29 cellular contexts compared by ENCODE assay signal in the genomic region with DNA sequence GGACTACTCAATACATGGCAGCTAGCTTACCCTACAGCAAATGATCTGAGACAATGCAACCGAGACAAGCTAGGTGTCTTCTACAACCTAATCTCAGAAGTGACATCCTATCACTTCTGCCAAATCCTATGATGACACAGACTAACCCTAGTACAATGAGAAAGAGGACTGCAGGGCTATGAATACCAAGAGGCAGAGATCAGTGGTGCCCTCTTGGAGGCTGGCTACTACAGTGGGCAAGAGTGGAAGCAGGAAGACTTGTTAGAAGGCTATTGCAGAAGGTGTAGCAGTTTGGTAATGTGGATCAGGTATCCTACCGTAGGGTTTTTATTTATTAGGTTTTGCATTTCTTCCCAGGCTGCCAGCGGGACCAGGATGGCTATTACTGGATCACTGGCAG. TPM values are rescaled to one million over a fixed set of nuclear protein-coding genes. Genes with fewer than 3 reads are reported as not detected.
"Had no signal": no experiment of that assay in that cellular context is flagged by ENCODE, and none has a peak within 500 bp of the region (broad histone marks: within the 10 kb centered on the region; RNA-seq: fewer than 3 reads in every experiment).

No MANE protein-coding gene starts in this region.

- H3K36me3 ChIP-seq: ovary had no signal

- H3K4me3 Mint-ChIP-seq: activated naive CD8-positive, alpha-beta T cell treated with anti-CD3 and anti-CD28 coated beads for 36 hours; nephron; stimulated activated naive B cell treated with anti-CD40 and anti-IgM and Interleukin-4, amounts not matched to agents 10 μg/mL and 1 μg/mL and 100 μg/mL, for 72 hours had no signal

- H3K9me3 Mint-ChIP-seq: activated naive CD8-positive, alpha-beta T cell treated with anti-CD3 and anti-CD28 coated beads for 36 hours; nephron; stimulated activated naive B cell treated with anti-CD40 and anti-IgM and Interleukin-4, amounts not matched to agents 10 μg/mL and 1 μg/mL and 100 μg/mL, for 72 hours had no signal

- H3K4me3 ChIP-seq: adrenal gland, body of pancreas, esophagus squamous epithelium, left lung, lung, ovary, sigmoid colon, smooth muscle cell, stomach, suprapubic skin, tibial artery, upper lobe of right lung had no signal

- H3K4me1 Mint-ChIP-seq: nephron; stimulated activated naive B cell treated with anti-CD40 and anti-IgM and Interleukin-4, amounts not matched to agents 10 μg/mL and 1 μg/mL and 100 μg/mL, for 72 hours had no signal

- H3K27ac ChIP-seq: adrenal gland, body of pancreas, epithelial cell of prostate, esophagus squamous epithelium, left lung, ovary, sigmoid colon, stomach, suprapubic skin, upper lobe of right lung had no signal

- H3K27ac Mint-ChIP-seq: activated naive CD8-positive, alpha-beta T cell treated with anti-CD3 and anti-CD28 coated beads for 36 hours; nephron; progenitor cell of endocrine pancreas; stimulated activated naive B cell treated with anti-CD40 and anti-IgM and Interleukin-4, amounts not matched to agents 10 μg/mL and 1 μg/mL and 100 μg/mL, for 72 hours had no signal

- H3K27me3 Mint-ChIP-seq: activated naive CD8-positive, alpha-beta T cell treated with anti-CD3 and anti-CD28 coated beads for 36 hours; progenitor cell of endocrine pancreas; stimulated activated naive B cell treated with anti-CD40 and anti-IgM and Interleukin-4, amounts not matched to agents 10 μg/mL and 1 μg/mL and 100 μg/mL, for 72 hours had no signal

- H3K27me3 ChIP-seq: adrenal gland, body of pancreas, esophagus squamous epithelium, left lung, ovary, sigmoid colon, stomach, suprapubic skin, tibial artery, upper lobe of right lung had no signal

- H3K9me3 ChIP-seq: adrenal gland, body of pancreas, esophagus squamous epithelium, left lung, ovary, sigmoid colon, stomach, suprapubic skin, tibial artery, upper lobe of right lung had no signal

- DNase-seq: activated CD4-positive, alpha-beta T cell treated with anti-CD3 and anti-CD28 coated beads, Interleukin-2, amount 50 U/mL, for 1 hour; activated CD4-positive, CD25-positive, alpha-beta regulatory T cell treated with anti-CD3 and anti-CD28 coated beads, Interleukin-2, amount 50 U/mL, for 72 hours; activated naive CD4-positive, alpha-beta T cell; activated naive CD8-positive, alpha-beta T cell treated with anti-CD3 and anti-CD28 coated beads for 36 hours; adrenal gland; aorta; body of pancreas; dermis blood vessel endothelial cell; effector CD4-positive, alpha-beta T cell; esophagus squamous epithelium; foreskin melanocyte; left lung; ovary; retina; sigmoid colon; stimulated activated CD4-positive, alpha-beta T cell treated with anti-CD3 and anti-CD28 coated beads, Interleukin-1b, Interleukin-23, amount 100 ng/mL, for 48 hours; stimulated activated CD4-positive, alpha-beta T cell treated with anti-CD3 and anti-CD28 coated beads, Interleukin-4, amount 100 ng/mL, for 4 hours; stimulated activated CD8-positive, alpha-beta memory T cell treated with anti-CD3 and anti-CD28 coated beads, Interleukin-4, amount 100 ng/mL, for 48 hours; stimulated activated naive B cell treated with anti-CD40 and anti-IgM and Interleukin-4, amounts not matched to agents 10 μg/mL and 1 μg/mL and 100 μg/mL, for 72 hours; stomach; T1000; tibial artery; upper lobe of right lung had no signal

- ATAC-seq: body of pancreas; left lung; stimulated activated naive B cell treated with anti-CD40 and anti-IgM and Interleukin-4, amounts not matched to agents 10 μg/mL and 1 μg/mL and 100 μg/mL, for 72 hours; upper lobe of right lung had no signal

RNA-seq across cellular contexts. Expression of gene MYH7B, which starts 30.3 kb away (rescaled TPM):
- total RNA-seq: smooth muscle cell had no signal
